Comparison of ENCODE assay signal across 33 cellular contexts in genomic region chr21:14883351-14883750, GRCh38.
A peak's percentile ranks its signal among the peaks of the same experiment; 100 is the strongest.
DNase-seq lines count a peak whose midpoint lies in the region; ATAC-seq, FAIRE-seq and TF ChIP-seq lines count a peak whose summit lies in the region.
"Had no signal": no experiment of that assay in that cellular context is flagged by ENCODE, and none has a peak within 500 bp of the region (broad histone marks: within the 10 kb centered on the region; RNA-seq: fewer than 3 reads in every experiment).

No MANE protein-coding gene starts in this region.

- no peak overlapping the region for H3K56ac ChIP-seq in IMR-90 (ENCODE audit: extremely low read depth, insufficient read depth, low read length)

- H2BK120ac ChIP-seq in IMR-90 (ENCODE audit: low read depth, low read length), result no peak overlapping the region; the same call in 1 of the 2 replicates
- no peak overlapping the region for H2BK120ac ChIP-seq in trophoblast cell (ENCODE audit: insufficient read depth, low read length, poor library complexity)

- CTCF ChIA-PET in IMR-90 (lab: Yijun Ruan, JAX), result no interaction called here
- CTCF ChIA-PET in K562 (lab: Yijun Ruan, JAX; ENCODE audit: low intra/inter-chr PET ratio), result no interaction called here

- no peak overlapping the region for H4K12ac ChIP-seq in trophoblast cell (ENCODE audit: low read depth, low read length)

- H3K9me3 ChIP-seq in IMR-90 (ENCODE audit: control insufficient read depth, insufficient read depth, low read length), result no peaks in the 10 kb centered on the region
- no peaks in the 10 kb centered on the region for H3K9me3 ChIP-seq in K562 (replicated peaks; ENCODE audit: control insufficient read depth, insufficient read depth, low read depth, low read length)
- H3K9me3 ChIP-seq in trophoblast cell (ENCODE audit: insufficient read depth, low read depth, low read length), result no peaks in the 10 kb centered on the region
- no peaks in the 10 kb centered on the region for H3K9me3 ChIP-seq in kidney (ENCODE audit: control insufficient read depth in 1 of 2, low read length in 2 of 2)
- H3K9me3 ChIP-seq: A549, BE2C, BLaER1, Caco-2 had no signal

- ATAC-seq in IMR-90 (ENCODE audit: low read depth), result no peak
- ATAC-seq in K562, result peak; percentile 87
- no peak for ATAC-seq in Right ventricle myocardium superior (ENCODE audit: poor library complexity)
- ATAC-seq: A549; CD8-positive, alpha-beta T cell had no signal

- peak overlapping the region; percentile 52 for H2BK12ac ChIP-seq in trophoblast cell (ENCODE audit: low read length)

- H2BK5ac ChIP-seq in IMR-90 (ENCODE audit: low read depth, low read length, poor library complexity, severe bottlenecking) (no peak overlapping the region), trophoblast cell (ENCODE audit: low read depth, low read length, poor library complexity) (no peak overlapping the region)

- POLR2A ChIA-PET in IMR-90 (lab: Charles Lee; ENCODE audit: unreplicated experiment) (no interaction called here), K562 (lab: Yijun Ruan, JAX) (interaction anchor here (1.0 kb wide), 1 partner anchor 11 kb away, joined by 3 read pairs; no protein-coding TSS in a partner anchor)

- H3K9ac ChIP-seq in IMR-90 (ENCODE audit: low read depth, low read length), result no peak overlapping the region
- H3K9ac ChIP-seq in K562 (ENCODE audit: insufficient read depth in 1 of 2, low read depth in 2 of 2, low read length in 2 of 2), result no peak overlapping the region
- no peak overlapping the region for H3K9ac ChIP-seq in trophoblast cell (ENCODE audit: low read length)
- no peak overlapping the region for H3K9ac ChIP-seq in kidney (ENCODE audit: low read length in 2 of 2)
- H3K9ac ChIP-seq: BLaER1; BLaER1 treated with 17β-estradiol and CSF1 and Interleukin-3, amounts not matched to agents 10 nM and 100 nM had no signal

- H3K4me2 ChIP-seq in IMR-90 (ENCODE audit: low read depth, low read length), result no peak overlapping the region
- H3K4me2 ChIP-seq in K562 (ENCODE audit: insufficient read depth, low read length), result no peak overlapping the region
- H3K4me2 ChIP-seq in trophoblast cell (ENCODE audit: low read length), result no peak overlapping the region
- H3K4me2 ChIP-seq: A549; BLaER1; BLaER1 treated with 17β-estradiol and CSF1 and Interleukin-3, amounts not matched to agents 10 nM and 100 nM had no signal

- no peaks in the 10 kb centered on the region for H3K27me3 ChIP-seq in IMR-90 (ENCODE audit: control insufficient read depth, insufficient read depth, low read length)
- no peaks in the 10 kb centered on the region for H3K27me3 ChIP-seq in K562 (ENCODE audit: control insufficient read depth in 2 of 2, insufficient read depth in 2 of 2, low read length in 2 of 2)
- no peaks in the 10 kb centered on the region for H3K27me3 ChIP-seq in trophoblast cell (ENCODE audit: insufficient read depth, low read length)
- H3K27me3 ChIP-seq: BE2C; BLaER1; BLaER1 treated with 17β-estradiol and CSF1 and Interleukin-3, amounts not matched to agents 10 nM and 100 nM had no signal

- H3K18ac ChIP-seq in IMR-90 (ENCODE audit: low read depth, low read length) (no peak overlapping the region), trophoblast cell (ENCODE audit: low read length) (peak overlapping the region; percentile 68)

- H3K23ac ChIP-seq in IMR-90 (ENCODE audit: low read depth, low read length) (no peak overlapping the region), trophoblast cell (ENCODE audit: low read length) (no peak overlapping the region)

- H3K4ac ChIP-seq in IMR-90 (ENCODE audit: low read depth, low read length) (no peak overlapping the region), trophoblast cell (ENCODE audit: low read depth, low read length) (no peak overlapping the region)

- no peak for TF ChIP-seq POLR2A in IMR-90 (IDR thresholded peaks at IDR 0.05; ENCODE audit: low read depth, low read length)
- no peak for TF ChIP-seq POLR2A in K562 (conservative IDR thresholded peaks at IDR 0.05)

- H4K20me1 ChIP-seq in IMR-90 (ENCODE audit: insufficient read depth, low read length), result no peaks in the 10 kb centered on the region
- H4K20me1 ChIP-seq in K562 (replicated peaks; ENCODE audit: control insufficient read depth, insufficient read depth, low read length), result no peaks in the 10 kb centered on the region
- H4K20me1 ChIP-seq: BLaER1; BLaER1 treated with 17β-estradiol and CSF1 and Interleukin-3, amounts not matched to agents 10 nM and 100 nM had no signal

- FAIRE-seq in K562 (lab: Jason Lieb, UNC), result peak; percentile 76
- FAIRE-seq in kidney (lab: Jason Lieb, UNC), result no peak
- FAIRE-seq: A204.1, A549, D721Med had no signal

- TF ChIP-seq EP300 in K562 (IDR thresholded peaks at IDR 0.05; ENCODE audit: low read length), result no peak

- H3K27ac ChIP-seq in IMR-90 (ENCODE audit: insufficient read depth, low read length) (no peak overlapping the region), K562 (ENCODE audit: extremely low read depth, low read depth, low read length) (no peak overlapping the region), trophoblast cell (ENCODE audit: low read depth, low read length) (no peak overlapping the region), kidney (ENCODE audit: low read depth in 2 of 2, low read length in 2 of 2) (no peak overlapping the region)
- H3K27ac ChIP-seq: 22Rv1; BLaER1; BLaER1 treated with 17β-estradiol and CSF1 and Interleukin-3, amounts not matched to agents 10 nM and 100 nM; C4-2B had no signal

- H2AK5ac ChIP-seq in IMR-90 (ENCODE audit: low read depth, low read length) (peak overlapping the region; percentile 27; the same call in 1 of the 2 replicates), trophoblast cell (ENCODE audit: low read length) (no peak overlapping the region)

- WGBS in IMR-90 (ENCODE audit: extremely low coverage in 2 of 2, insufficient read length in 1 of 2), 2 experiments, result no CpG with 5 or more reads among the region's 1 CpG
- 0% methylated on average over 1 of the region's 1 CpG for WGBS in K562 (ENCODE audit: insufficient coverage, low coverage, missing lambda C conversion rate)
- WGBS in trophoblast cell (ENCODE audit: extremely low coverage, insufficient coverage, insufficient read length), result no CpG with 5 or more reads among the region's 1 CpG

- H3K79me2 ChIP-seq in K562 (ENCODE audit: control insufficient read depth, insufficient read depth, low read length) (no peaks in the 10 kb centered on the region), trophoblast cell (ENCODE audit: control insufficient read depth, insufficient read depth, low read length, poor library complexity) (no peaks in the 10 kb centered on the region)

- H3K4me1 ChIP-seq in IMR-90 (ENCODE audit: control insufficient read depth, insufficient read depth, low read length) (no peaks in the 10 kb centered on the region; the same call in 1 of the 2 replicates), K562 (replicated peaks in 1 of 2; ENCODE audit: control insufficient read depth in 2 of 2, insufficient read depth in 2 of 2, low read length in 2 of 2) (no peaks in the 10 kb centered on the region; a peak in 1 of 5 replicates), trophoblast cell (ENCODE audit: control insufficient read depth in 1 of 2, insufficient read depth in 2 of 2, low read length in 2 of 2) (no peaks in the 10 kb centered on the region), kidney (ENCODE audit: control insufficient read depth in 1 of 2, insufficient read depth in 1 of 2, low read depth in 1 of 2, low read length in 2 of 2) (peaks cover 2 to 6% of the 10 kb centered on the region in 2 donors)
- H3K4me1 ChIP-seq: BE2C had no signal

- TF ChIP-seq RAD21 in IMR-90 (IDR thresholded peaks at IDR 0.05; ENCODE audit: low read length), result no peak
- TF ChIP-seq RAD21 in K562 (CRISPR knock-in tag; conservative IDR thresholded peaks at IDR 0.05 in 1 of 2, IDR thresholded peaks at IDR 0.05 in 1 of 2), result no peak

- no peaks in the 10 kb centered on the region; the same call in 1 of the 2 replicates for H3K9me1 ChIP-seq in IMR-90 (ENCODE audit: insufficient read depth, low read length)
- H3K9me1 ChIP-seq in K562 (ENCODE audit: control insufficient read depth, insufficient read depth, low read length), result no peaks in the 10 kb centered on the region

- BruUV-seq in IMR-90 (replicated peaks; lab: Mats Ljungman, UMichigan), result no TSS peak
- BruUV-seq in K562 (replicated peaks; lab: Mats Ljungman, UMichigan), result no TSS peak

- H4K91ac ChIP-seq in IMR-90 (ENCODE audit: insufficient read depth, low read depth, low read length) (no peak overlapping the region), trophoblast cell (ENCODE audit: low read depth, low read length) (no peak overlapping the region)

- intact Hi-C loops in IMR-90 (cut with micrococcal nuclease) (no loop called here), K562 (cut with micrococcal nuclease) (no loop called here), kidney (cut with DNase I) (no loop called here), Right ventricle myocardium superior (cut with DNase I) (no loop called here)

- no peak for TF ChIP-seq CTCF in IMR-90 (conservative IDR thresholded peaks at IDR 0.05; ENCODE audit: low read depth, low read length)
- TF ChIP-seq CTCF in K562 (IDR thresholded peaks at IDR 0.05 in 2 of 3, conservative IDR thresholded peaks at IDR 0.05 in 1 of 3; ENCODE audit: insufficient read depth in 2 of 3, low read depth in 1 of 3, low read length in 3 of 3), result no peak
- no peak for TF ChIP-seq CTCF in kidney (IDR thresholded peaks at IDR 0.05; ENCODE audit: borderline replicate concordance, extremely low read depth, insufficient read depth)

- DNase-seq in IMR-90, result no peak
- peak in 2 of 4 experiments; percentile 44 to 53 for DNase-seq in K562 (ENCODE audit: extremely low read depth in 1 of 4, low spot score in 3 of 4)
- no peak for DNase-seq in trophoblast cell
- no peak for DNase-seq in kidney
- DNase-seq in NCI-H2029 treated with DMSO at 0.1 percent for 48 hours (lab: John Stamatoyannopoulos, UW), result no peak
- no peak for DNase-seq in Right ventricle myocardium superior
- DNase-seq: 8988T; ACHN; AML-193; BE2C; C1 segment of cervical spinal cord; Caco-2; Calu3; CD4-positive, alpha-beta memory T cell; CD4-positive, alpha-beta T cell; CD4-positive, CD25-positive, alpha-beta regulatory T cell; CD8-positive, alpha-beta memory T cell; CD8-positive, alpha-beta T cell; COR-L47; DMS 273 treated with DMSO at 0.1 percent for 48 hours; DMS153; DMS53; DMS79; DMS79 treated with DMSO at 0.1 percent for 48 hours; DND-41; EL had no signal

- H3K79me1 ChIP-seq in IMR-90 (ENCODE audit: low read depth in 1 of 2, low read length in 2 of 2) (0 out of 4 replicates have a peak, but pooled peaks cover 0 to 5% of the 10 kb centered on the region in 2 experiments), trophoblast cell (ENCODE audit: low read length) (no peaks in the 10 kb centered on the region)

- no peak overlapping the region for H4K8ac ChIP-seq in IMR-90 (ENCODE audit: low read depth in 2 of 2, low read length in 2 of 2)
- no peak overlapping the region for H4K8ac ChIP-seq in trophoblast cell (ENCODE audit: low read depth, low read length)

- no peak overlapping the region for H3K14ac ChIP-seq in IMR-90 (replicated peaks; ENCODE audit: low read depth, low read length)
- H3K14ac ChIP-seq in trophoblast cell (ENCODE audit: low read length), result no peak overlapping the region

- no peak overlapping the region for H2AK9ac ChIP-seq in IMR-90 (replicated peaks; ENCODE audit: low read depth, low read length, poor library complexity)

- H3K4me3 ChIP-seq in IMR-90 (ENCODE audit: insufficient read depth, low read depth, low read length) (no peak overlapping the region), K562 (no peak overlapping the region), trophoblast cell (ENCODE audit: low read depth, low read length) (no peak overlapping the region), kidney (ENCODE audit: low read length in 2 of 2) (no peak overlapping the region)
- H3K4me3 ChIP-seq: A549; BLaER1; BLaER1 treated with 17β-estradiol and CSF1 and Interleukin-3, amounts not matched to agents 10 nM and 100 nM had no signal

- in situ Hi-C loops in IMR-90 (cut with MboI; ENCODE audit: low sequenced_read_pairs), result no loop called here
- in situ Hi-C loops in K562 (cut with MboI), result no loop called here

- no peak overlapping the region for H4K5ac ChIP-seq in IMR-90 (ENCODE audit: low read depth, low read length)

- H2BK15ac ChIP-seq in IMR-90 (ENCODE audit: low read depth, low read length), result no peak overlapping the region

- H2AFZ ChIP-seq in IMR-90 (replicated peaks; ENCODE audit: low read length, poor library complexity), result no peak overlapping the region
- no peak overlapping the region for H2AFZ ChIP-seq in K562 (ENCODE audit: low read depth, low read length)
- no peak overlapping the region for H2AFZ ChIP-seq in trophoblast cell (ENCODE audit: insufficient read depth, low read length, poor library complexity)

- H2BK20ac ChIP-seq in IMR-90 (ENCODE audit: low read depth, low read length), result peak overlapping the region; percentile 18; the same call in 1 of the 2 replicates

- dilution Hi-C loops in IMR-90 (cut with HindIII; ENCODE audit: low sequenced_read_pairs, unreplicated experiment), result no loop called here

- H3K36me3 ChIP-seq in IMR-90 (ENCODE audit: control insufficient read depth, insufficient read depth, low read length), result no peaks in the 10 kb centered on the region
- no peaks in the 10 kb centered on the region for H3K36me3 ChIP-seq in K562 (ENCODE audit: control insufficient read depth, insufficient read depth, low read length)
- no peaks in the 10 kb centered on the region for H3K36me3 ChIP-seq in trophoblast cell (ENCODE audit: control insufficient read depth in 1 of 2, insufficient read depth in 2 of 2, low read length in 2 of 2)
- no peaks in the 10 kb centered on the region for H3K36me3 ChIP-seq in kidney (ENCODE audit: control insufficient read depth in 1 of 2, insufficient read depth in 2 of 2, low read length in 2 of 2)
- H3K36me3 ChIP-seq: BE2C; BLaER1; BLaER1 treated with 17β-estradiol and CSF1 and Interleukin-3, amounts not matched to agents 10 nM and 100 nM had no signal
